8 cellular contexts compared by ENCODE assay signal in the genomic region with DNA sequence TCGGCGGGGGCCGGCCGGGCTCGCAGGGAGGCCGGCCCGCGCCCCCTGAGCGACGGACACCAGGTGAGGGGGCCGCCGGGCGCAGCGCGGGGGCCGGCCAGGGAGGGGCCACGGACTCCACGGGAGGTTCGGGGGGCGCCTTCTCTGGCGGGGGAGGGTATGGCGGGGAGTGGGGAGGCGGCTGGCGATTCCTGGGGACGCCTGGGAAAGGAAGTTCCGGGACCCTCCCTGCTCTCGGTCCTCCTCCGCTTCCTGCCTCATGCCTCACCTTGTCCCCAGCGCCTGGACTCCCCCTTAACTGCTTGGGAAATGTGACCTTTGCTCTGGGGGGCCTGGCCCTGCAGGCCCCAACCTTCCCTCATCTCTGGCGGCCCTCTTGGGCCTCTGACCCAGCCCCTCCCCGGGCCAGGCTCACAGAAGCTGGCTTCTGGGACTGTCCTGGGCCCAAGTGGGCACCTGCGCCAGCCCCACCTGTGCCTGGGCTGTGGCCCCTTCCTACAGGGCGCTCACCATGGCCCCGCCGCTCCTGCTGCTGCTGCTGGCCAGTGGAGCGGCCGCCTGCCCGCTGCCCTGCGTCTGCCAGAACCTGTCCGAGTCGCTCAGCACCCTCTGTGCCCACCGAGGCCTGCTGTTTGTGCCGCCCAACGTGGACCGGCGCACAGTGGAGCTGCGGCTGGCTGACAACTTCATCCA. TPM values are rescaled to one million over a fixed set of nuclear protein-coding genes. Genes with fewer than 3 reads are reported as not detected.
DNase-seq lines count a peak whose midpoint lies in the region; ATAC-seq and TF ChIP-seq lines count a peak whose summit lies in the region.

No MANE protein-coding gene starts in this region.

- no peaks in the 10 kb centered on the region for H3K9me3 ChIP-seq in left ventricle myocardium inferior (replicated peaks)
- no peaks in the 10 kb centered on the region for H3K9me3 ChIP-seq in hepatocyte (ENCODE audit: low read depth)

- H4K20me1 ChIP-seq in hepatocyte (ENCODE audit: insufficient read depth, poor library complexity, severe bottlenecking), result no peaks in the 10 kb centered on the region

- peak overlapping the region; percentile 93 for H3K27ac ChIP-seq in left ventricle myocardium inferior (replicated peaks)
- no peak overlapping the region for H3K27ac ChIP-seq in hepatocyte

- H2AFZ ChIP-seq in hepatocyte, result no peak overlapping the region

- peak overlapping the region; percentile 63 to 71 (median 71) for H3K4me3 Mint-ChIP-seq in T-cell
- H3K4me3 Mint-ChIP-seq in stimulated activated naive CD8-positive, alpha-beta T cell treated with anti-CD3 and anti-CD28 coated beads, Interleukin-15, amount 100 ng/mL, for 72 hours, result peak overlapping the region; percentile 80 to 88

- WGBS in hepatocyte (ENCODE audit: low lambda C conversion rate, missing lambda C conversion rate), result 78% methylated on average over 19 of the region's 47 CpGs

- H3K4me3 ChIP-seq in left ventricle myocardium inferior, result peak overlapping the region; percentile 82
- peak overlapping the region; percentile 26 for H3K4me3 ChIP-seq in hepatocyte

- no peaks in the 10 kb centered on the region for H3K79me2 ChIP-seq in hepatocyte

- H3K4me2 ChIP-seq in hepatocyte, result peak overlapping the region; percentile 78

- TF ChIP-seq CTCF in left ventricle myocardium inferior (IDR thresholded peaks at IDR 0.05; ENCODE audit: borderline replicate concordance) (no peak), hepatocyte (IDR thresholded peaks at IDR 0.05; ENCODE audit: poor library complexity) (no peak)

- H3K36me3 ChIP-seq in left ventricle myocardium inferior (peaks cover 3% of the 10 kb centered on the region), hepatocyte (replicated peaks; ENCODE audit: insufficient read depth, low read depth) (no peaks in the 10 kb centered on the region)

- no peaks in the 10 kb centered on the region for H3K27me3 Mint-ChIP-seq in T-cell
- no peaks in the 10 kb centered on the region for H3K27me3 Mint-ChIP-seq in stimulated activated naive CD8-positive, alpha-beta T cell treated with anti-CD3 and anti-CD28 coated beads, Interleukin-15, amount 100 ng/mL, for 72 hours

- H3K4me1 ChIP-seq in left ventricle myocardium inferior, result peaks cover 15% of the 10 kb centered on the region
- peaks cover 8% of the 10 kb centered on the region for H3K4me1 ChIP-seq in hepatocyte (ENCODE audit: insufficient read depth)

- POLR2A ChIA-PET in T-cell (lab: Charles Lee), result no interaction called here

- no peaks in the 10 kb centered on the region for H3K9me3 Mint-ChIP-seq in T-cell
- H3K9me3 Mint-ChIP-seq in stimulated activated naive CD8-positive, alpha-beta T cell treated with anti-CD3 and anti-CD28 coated beads, Interleukin-15, amount 100 ng/mL, for 72 hours, result no peaks in the 10 kb centered on the region

- CTCF ChIA-PET in T-cell (lab: Charles Lee), result no interaction called here

- DNase-seq in left ventricle myocardium inferior, result no peak
- no peak for DNase-seq in Right ventricle myocardium superior
- no peak for DNase-seq in T-cell
- DNase-seq in hepatocyte (ENCODE audit: low spot score), result peak; percentile 47
- no peak for DNase-seq in stimulated activated naive CD8-positive, alpha-beta T cell treated with anti-CD3 and anti-CD28 coated beads, Interleukin-15, amount 100 ng/mL, for 72 hours
- no peak for DNase-seq in NCI-H524 treated with DMSO at 0.1 percent for 48 hours (lab: John Stamatoyannopoulos, UW)

- peaks cover 5 to 7% (median 5%) of the 10 kb centered on the region in 3 donors for H3K4me1 Mint-ChIP-seq in T-cell
- H3K4me1 Mint-ChIP-seq in stimulated activated naive CD8-positive, alpha-beta T cell treated with anti-CD3 and anti-CD28 coated beads, Interleukin-15, amount 100 ng/mL, for 72 hours, result peaks cover 17% of the 10 kb centered on the region

- no peaks in the 10 kb centered on the region for H3K36me3 Mint-ChIP-seq in T-cell

- H3K27ac Mint-ChIP-seq in T-cell, result peak overlapping the region in 1 of 2 donors; percentile 46
- H3K27ac Mint-ChIP-seq in stimulated activated naive CD8-positive, alpha-beta T cell treated with anti-CD3 and anti-CD28 coated beads, Interleukin-15, amount 100 ng/mL, for 72 hours, result peak overlapping the region in 1 of 2 donors; percentile 52

- no peaks in the 10 kb centered on the region for H3K27me3 ChIP-seq in left ventricle myocardium inferior (ENCODE audit: low read depth)
- H3K27me3 ChIP-seq in hepatocyte, result no peaks in the 10 kb centered on the region

- ATAC-seq in Right ventricle myocardium superior (ENCODE audit: poor library complexity) (no peak), T-cell (replicated peaks in 1 of 4) (no peak), GM19463 (IDR thresholded peaks at IDR 0.05; ENCODE audit: unreplicated experiment) (no peak), GM21367 (IDR thresholded peaks at IDR 0.05; ENCODE audit: unreplicated experiment) (no peak)
- ATAC-seq in stimulated activated naive CD8-positive, alpha-beta T cell treated with anti-CD3 and anti-CD28 coated beads, Interleukin-15, amount 100 ng/mL, for 72 hours, result no peak

- no peaks in the 10 kb centered on the region for H3K9me2 ChIP-seq in hepatocyte (replicated peaks; ENCODE audit: insufficient read depth)

- intact Hi-C loops in left ventricle myocardium inferior (cut with micrococcal nuclease) (no loop called here), Right ventricle myocardium superior (cut with DNase I) (no loop called here)

RNA-seq across cellular contexts. Expression of gene LRFN4, which starts 0.5 kb away (rescaled TPM):
- total RNA-seq in left ventricle myocardium inferior (13.5 TPM), Right ventricle myocardium superior (20.5 TPM), T-cell (10 to 100 TPM in 1 of 5 donors, 1 to 10 TPM in 4; 1.5 to 12.9 (median 6.7) TPM), hepatocyte (12.5 and 15.8 TPM in 2 replicates)
- polyA plus RNA-seq in hepatocyte, result 14.3 and 30.2 TPM in 2 replicates

RNA-seq across cellular contexts. Expression of gene RCE1, which starts 14.1 kb away (rescaled TPM):
- total RNA-seq in left ventricle myocardium inferior, result 5.1 TPM
- total RNA-seq in Right ventricle myocardium superior, result 6.2 TPM
- 10 to 100 TPM; 27.2 to 42.9 (median 34.1) TPM for total RNA-seq in T-cell
- total RNA-seq in hepatocyte, result 19.8 and 27.0 TPM in 2 replicates
- polyA plus RNA-seq in hepatocyte, result 41.4 and 42.2 TPM in 2 replicates
